8 cellular contexts compared by ENCODE assay signal in genomic region chr1:16013220-16013907, GRCh38. TPM values are rescaled to one million over a fixed set of nuclear protein-coding genes. Genes with fewer than 3 reads are reported as not detected.
DNase-seq lines count a peak whose midpoint lies in the region; ATAC-seq and TF ChIP-seq lines count a peak whose summit lies in the region.

No MANE protein-coding gene starts in this region.

- H3K79me2 ChIP-seq in Karpas-422 (ENCODE audit: low read length), result no peaks in the 10 kb centered on the region

- no peak overlapping the region for H3K9ac ChIP-seq in Karpas-422 (ENCODE audit: low read length)

- H3K27ac ChIP-seq in ectodermal cell (ENCODE audit: insufficient read depth, low read depth, low read length, poor library complexity, severe bottlenecking), result no peak overlapping the region
- no peak overlapping the region for H3K27ac ChIP-seq in Karpas-422 (ENCODE audit: low read length)

- H3K27ac Mint-ChIP-seq in mesothelial cell of epicardium, result peak overlapping the region; percentile 89

- peaks cover 39% of the 10 kb centered on the region for H3K27me3 ChIP-seq in ectodermal cell (ENCODE audit: control insufficient read depth, insufficient read depth, low read length, poor library complexity, severe bottlenecking)
- no peaks in the 10 kb centered on the region for H3K27me3 ChIP-seq in Karpas-422 (ENCODE audit: low read length)

- no peak overlapping the region for H3K4me2 ChIP-seq in Karpas-422 (ENCODE audit: low read depth, low read length, poor library complexity, severe bottlenecking)

- no peaks in the 10 kb centered on the region for H4K20me1 ChIP-seq in Karpas-422 (ENCODE audit: insufficient read depth, low read depth, low read length)

- peaks cover 38% of the 10 kb centered on the region for H3K4me1 Mint-ChIP-seq in mesothelial cell of epicardium

- peak overlapping the region; percentile 28 for H3K4me3 Mint-ChIP-seq in mesothelial cell of epicardium

- H3K9me3 Mint-ChIP-seq in mesothelial cell of epicardium, result no peaks in the 10 kb centered on the region

- H3K36me3 Mint-ChIP-seq in mesothelial cell of epicardium, result no peaks in the 10 kb centered on the region

- peak overlapping the region; percentile 42 for H3K4me3 ChIP-seq in AG10803 (ENCODE audit: low read length)
- peak overlapping the region; percentile 25 for H3K4me3 ChIP-seq in ectodermal cell (ENCODE audit: insufficient read depth, low read depth, low read length)
- no peak overlapping the region for H3K4me3 ChIP-seq in Karpas-422 (ENCODE audit: low read length)

- WGBS in ectodermal cell, 2 experiments, result 27 to 28% methylated on average over 26 to 28 of the region's 28 CpGs

- DNase-seq in AG10803 (ENCODE audit: low read depth), result peak; percentile 56
- peak; percentile 65 to 69 for DNase-seq in activated CD4-positive, alpha-beta T cell treated with anti-CD3 and anti-CD28 coated beads for 4 hours
- DNase-seq in mesothelial cell of epicardium (ENCODE audit: low spot score in 2 of 2, unreplicated experiment in 2 of 2), result peak in 1 of 2 experiments; percentile 54
- DNase-seq in stimulated activated CD8-positive, alpha-beta memory T cell treated with anti-CD3 and anti-CD28 coated beads, Interleukin-7, amount 100 ng/mL, for 4 hours (ENCODE audit: low read depth in 2 of 2), result peak; percentile 57 to 63
- DNase-seq in Karpas-422, result no peak

- ATAC-seq in HG02588 (IDR thresholded peaks at IDR 0.05; ENCODE audit: unreplicated experiment) (peak; percentile 29), HG03039 (IDR thresholded peaks at IDR 0.05; ENCODE audit: unreplicated experiment) (no peak)

- no peaks in the 10 kb centered on the region for H3K9me3 ChIP-seq in ectodermal cell (ENCODE audit: control insufficient read depth, low read length)
- no peaks in the 10 kb centered on the region for H3K9me3 ChIP-seq in Karpas-422 (ENCODE audit: low read length)

- H3K27me3 Mint-ChIP-seq in mesothelial cell of epicardium (ENCODE audit: low read depth), result no peaks in the 10 kb centered on the region

- no peak overlapping the region for H2AFZ ChIP-seq in Karpas-422 (ENCODE audit: low read length)

- no peaks in the 10 kb centered on the region for H3K36me3 ChIP-seq in ectodermal cell (ENCODE audit: control insufficient read depth, insufficient read depth, low read length)
- no peaks in the 10 kb centered on the region for H3K36me3 ChIP-seq in Karpas-422 (ENCODE audit: insufficient read depth, low read length)

- H3K4me1 ChIP-seq in ectodermal cell (ENCODE audit: control insufficient read depth, insufficient read depth, low read length), result peaks cover 19% of the 10 kb centered on the region
- peaks cover 15% of the 10 kb centered on the region for H3K4me1 ChIP-seq in Karpas-422 (ENCODE audit: low read length)

- TF ChIP-seq CTCF in AG10803 (conservative IDR thresholded peaks at IDR 0.05; ENCODE audit: low read length) (no peak), mesothelial cell of epicardium (IDR thresholded peaks at IDR 0.05; ENCODE audit: unreplicated experiment) (no peak)

- no peaks in the 10 kb centered on the region for H3K9me2 ChIP-seq in Karpas-422 (replicated peaks; ENCODE audit: insufficient read depth, low read length)

RNA-seq across cellular contexts. Expression of gene HSPB7, which starts 4.5 kb away (rescaled TPM):
- not detected for polyA plus RNA-seq in ectodermal cell (2013, experiment 1 of 4)
- not detected for polyA plus RNA-seq in ectodermal cell (2013, experiment 2 of 4)
- 0.27 TPM for polyA plus RNA-seq in ectodermal cell (2013, experiment 3 of 4)
- polyA plus RNA-seq in ectodermal cell (2013, experiment 4 of 4), result not detected
- total RNA-seq in mesothelial cell of epicardium, result 5.0 to 6.3 TPM (median 6.3 TPM) in 3 replicates
- not detected in 2 replicates for total RNA-seq in Karpas-422 (2014; rRNA removed; shearing (Covaris generic); ENCODE audit: low replicate concordance)

RNA-seq across cellular contexts. Expression of gene CLCNKA, which starts 8.5 kb away (rescaled TPM):
- polyA plus RNA-seq in ectodermal cell (2013, experiment 1 of 4), result not detected
- polyA plus RNA-seq in ectodermal cell (2013, experiment 2 of 4), result not detected
- polyA plus RNA-seq in ectodermal cell (2013, experiment 3 of 4), result not detected
- not detected for polyA plus RNA-seq in ectodermal cell (2013, experiment 4 of 4)
- 3.0 to 3.5 TPM (median 3.2 TPM) in 3 replicates for total RNA-seq in mesothelial cell of epicardium
- not detected in 2 replicates for total RNA-seq in Karpas-422 (2014; rRNA removed; shearing (Covaris generic); ENCODE audit: low replicate concordance)

RNA-seq across cellular contexts. Expression of gene SRARP, which starts 9.3 kb away (rescaled TPM):
- polyA plus RNA-seq in ectodermal cell (2013, experiment 1 of 4), result not detected
- polyA plus RNA-seq in ectodermal cell (2013, experiment 2 of 4), result not detected
- polyA plus RNA-seq in ectodermal cell (2013, experiment 3 of 4), result not detected
- polyA plus RNA-seq in ectodermal cell (2013, experiment 4 of 4), result not detected
- not detected in 3 replicates for total RNA-seq in mesothelial cell of epicardium
- total RNA-seq in Karpas-422 (2014; rRNA removed; shearing (Covaris generic); ENCODE audit: low replicate concordance), result 0.04 TPM in 1 of 2 replicates, not detected in the other

RNA-seq across cellular contexts. Expression of gene CLCNKB, which starts 30.2 kb away (rescaled TPM):
- polyA plus RNA-seq in ectodermal cell (2013, experiment 1 of 4), result 1.8 TPM
- 2.6 TPM for polyA plus RNA-seq in ectodermal cell (2013, experiment 2 of 4)
- polyA plus RNA-seq in ectodermal cell (2013, experiment 3 of 4), result 2.8 TPM
- polyA plus RNA-seq in ectodermal cell (2013, experiment 4 of 4), result 3.2 TPM
- total RNA-seq in mesothelial cell of epicardium, result 2.9 to 3.6 TPM (median 3.0 TPM) in 3 replicates
- total RNA-seq in Karpas-422 (2014; rRNA removed; shearing (Covaris generic); ENCODE audit: low replicate concordance), result not detected in 2 replicates

RNA-seq across cellular contexts. Expression of gene ZBTB17, which starts 37.5 kb away (rescaled TPM):
- 37.2 TPM for polyA plus RNA-seq in ectodermal cell (2013, experiment 1 of 4)
- polyA plus RNA-seq in ectodermal cell (2013, experiment 2 of 4), result 32.1 TPM
- 25.8 TPM for polyA plus RNA-seq in ectodermal cell (2013, experiment 3 of 4)
- polyA plus RNA-seq in ectodermal cell (2013, experiment 4 of 4), result 27.4 TPM
- 46.0 to 48.6 TPM (median 48.6 TPM) in 3 replicates for total RNA-seq in mesothelial cell of epicardium
- 25.9 and 26.8 TPM in 2 replicates for total RNA-seq in Karpas-422 (2014; rRNA removed; shearing (Covaris generic); ENCODE audit: low replicate concordance)
